Comparison of ENCODE assay signal across 8 cellular contexts in the genomic region with DNA sequence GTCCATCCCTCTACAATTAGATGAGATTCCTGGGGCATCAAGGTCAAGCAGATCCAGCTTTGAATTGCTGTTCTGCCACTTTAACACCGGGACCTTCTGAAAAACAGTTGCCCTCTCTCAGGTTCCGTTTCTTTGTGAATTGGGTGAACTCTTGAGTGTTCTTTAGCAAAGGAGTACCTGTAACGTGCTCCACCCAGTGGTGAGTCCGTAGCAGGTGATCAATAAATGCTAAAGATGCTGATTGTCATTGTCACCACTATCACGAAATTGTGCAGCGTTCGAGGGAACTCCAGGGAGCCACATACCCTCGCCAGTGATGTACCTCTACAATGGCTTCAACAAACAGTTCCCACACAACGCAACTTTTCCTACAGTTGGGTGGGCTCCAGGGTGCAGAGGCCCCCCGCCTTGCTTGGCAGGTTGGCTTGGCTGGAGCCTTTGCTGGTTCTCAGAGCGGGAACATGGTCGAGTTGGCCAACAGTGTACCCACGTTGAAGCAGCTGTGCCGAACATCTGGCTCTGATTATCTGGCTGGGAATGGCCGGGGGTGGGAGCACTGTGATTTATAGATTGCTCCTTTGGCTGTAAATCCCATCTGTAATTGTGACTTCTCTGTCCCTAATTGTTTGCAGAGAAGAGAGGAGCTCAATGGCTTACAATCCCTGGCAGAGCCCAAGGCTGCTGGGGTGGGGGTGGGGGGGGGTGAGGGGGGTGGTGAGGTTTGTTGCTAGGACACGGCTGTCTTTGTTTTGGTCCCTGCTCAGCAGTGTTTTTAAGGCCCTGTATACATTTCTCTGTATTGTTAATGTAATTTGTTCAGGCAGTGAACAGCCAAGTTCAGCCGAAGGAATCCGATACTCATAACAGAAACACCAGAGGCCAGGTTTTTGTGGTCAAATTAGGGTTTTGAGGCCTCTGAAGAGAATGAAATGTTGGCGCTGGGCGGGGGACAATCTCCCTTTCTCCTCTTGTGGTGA.
DNase-seq lines count a peak whose midpoint lies in the region; ATAC-seq and TF ChIP-seq lines count a peak whose summit lies in the region.

No MANE protein-coding gene starts in this region.

- H2AK5ac ChIP-seq in H9 (ENCODE audit: insufficient read length, low read length) = no peak overlapping the region

- peaks cover 34% of the 10 kb centered on the region for H3K4me1 ChIP-seq in H9 (ENCODE audit: insufficient read depth, low read length)
- H3K4me1 ChIP-seq in SK-N-SH (ENCODE audit: control insufficient read depth in 1 of 2, insufficient read depth in 2 of 2, low read depth in 1 of 2, low read length in 1 of 2) = peaks cover 36 to 39% of the 10 kb centered on the region in 2 experiments
- peaks cover 26% of the 10 kb centered on the region for H3K4me1 ChIP-seq in hepatocyte (ENCODE audit: insufficient read depth)
- peaks cover 0 to 36% (median 9%) of the 10 kb centered on the region in 4 donors for H3K4me1 ChIP-seq in stomach

- peak overlapping the region; percentile 95 to 97 (median 95) for H3K27ac Mint-ChIP-seq in H9

- no peaks in the 10 kb centered on the region for H3K9me3 Mint-ChIP-seq in H9

- H2AFZ ChIP-seq in H9 (ENCODE audit: low read length) (no peak overlapping the region), SK-N-SH (ENCODE audit: low read depth) (no peak overlapping the region), hepatocyte (no peak overlapping the region)

- no peak overlapping the region for H3K23ac ChIP-seq in H9 (ENCODE audit: insufficient read length, low read depth, low read length)

- no peaks in the 10 kb centered on the region for H3K27me3 ChIP-seq in H9 (ENCODE audit: insufficient read depth, low read length)
- no peaks in the 10 kb centered on the region for H3K27me3 ChIP-seq in SK-N-SH (ENCODE audit: insufficient read depth)
- no peaks in the 10 kb centered on the region for H3K27me3 ChIP-seq in hepatocyte
- H3K27me3 ChIP-seq in stomach = no peaks in the 10 kb centered on the region

- POLR2A ChIA-PET in SK-N-SH (lab: Yijun Ruan, JAX) = no interaction called here

- peak overlapping the region; percentile 93 for H3K18ac ChIP-seq in H9 (ENCODE audit: insufficient read length, low read depth, low read length)

- no peak overlapping the region for H4K8ac ChIP-seq in H9 (replicated peaks; ENCODE audit: insufficient read length, low read depth, low read length)

- TF ChIP-seq POLR2A in stomach (IDR thresholded peaks at IDR 0.05) = no peak

- intact Hi-C loops in stomach (cut with DNase I; ENCODE audit: low total_unique reads) = no loop called here

- DNase-seq in H9 (no peak), SK-N-SH (peak; percentile 87), hepatocyte (ENCODE audit: low spot score) (peak; percentile 67), stomach (no peak), SIG-M5 (lab: John Stamatoyannopoulos, UW) (no peak)

- peak overlapping the region; percentile 23 for H3K4me2 ChIP-seq in H9 (ENCODE audit: insufficient read depth, insufficient read length, low read length)
- peak overlapping the region; percentile 51; the same call in 1 of the 2 replicates for H3K4me2 ChIP-seq in SK-N-SH
- peak overlapping the region; percentile 60 for H3K4me2 ChIP-seq in hepatocyte

- H3K9ac ChIP-seq in H9 (ENCODE audit: extremely low read depth, insufficient read length, low read length) (no peak overlapping the region), SK-N-SH (peak overlapping the region; percentile 24; the same call in 1 of the 2 replicates)

- H3K14ac ChIP-seq in H9 (ENCODE audit: insufficient read depth, low read length) = peak overlapping the region; percentile 87

- H3K79me2 ChIP-seq in H9 (ENCODE audit: insufficient read depth, low read length) (peaks cover 18% of the 10 kb centered on the region; the same call in 1 of the 2 replicates), SK-N-SH (ENCODE audit: insufficient read depth) (no peaks in the 10 kb centered on the region), hepatocyte (peaks cover 55% of the 10 kb centered on the region)

- no peaks in the 10 kb centered on the region for H3K79me1 ChIP-seq in H9 (ENCODE audit: insufficient read depth, low read depth, low read length, poor library complexity, severe bottlenecking)

- H4K20me1 ChIP-seq in H9 (ENCODE audit: control insufficient read depth, insufficient read depth, insufficient read length) (no peaks in the 10 kb centered on the region), SK-N-SH (ENCODE audit: insufficient read depth) (peaks cover 12% of the 10 kb centered on the region), hepatocyte (ENCODE audit: insufficient read depth, poor library complexity, severe bottlenecking) (peaks cover 7% of the 10 kb centered on the region)

- H3T11ph ChIP-seq in H9 (ENCODE audit: low read length) = no peak overlapping the region

- peak overlapping the region; percentile 53 for H2BK12ac ChIP-seq in H9 (ENCODE audit: insufficient read length, low read depth, low read length)

- H2BK15ac ChIP-seq in H9 (ENCODE audit: low read depth, low read length) = no peak overlapping the region

- no CpG with 5 or more reads among the region's 20 CpGs for WGBS in H9 (ENCODE audit: extremely low coverage, insufficient read length, low lambda C conversion rate)
- 41% methylated on average over 20 of the region's 20 CpGs for WGBS in SK-N-SH (ENCODE audit: low lambda C conversion rate)
- 46% methylated on average over 19 of the region's 20 CpGs for WGBS in hepatocyte (ENCODE audit: low lambda C conversion rate, missing lambda C conversion rate)
- WGBS in stomach, 5 donors = 59 to 67% (median 65%) methylated on average over 18 to 20 of the region's 20 CpGs

- peak overlapping the region in 1 of 2 experiments; percentile 7; a peak in 1 of 4 replicates for H3K4me3 ChIP-seq in SK-N-SH (ENCODE audit: low read depth in 2 of 2, low read length in 1 of 2)
- H3K4me3 ChIP-seq in hepatocyte = no peak overlapping the region
- no peak overlapping the region for H3K4me3 ChIP-seq in stomach

- peak overlapping the region in 1 of 2 experiments; percentile 61; a peak in 4 of 5 replicates for H3K4me3 Mint-ChIP-seq in H9

- no peaks in the 10 kb centered on the region for H3K9me2 ChIP-seq in SK-N-SH
- no peaks in the 10 kb centered on the region for H3K9me2 ChIP-seq in hepatocyte (replicated peaks; ENCODE audit: insufficient read depth)

- H2BK5ac ChIP-seq in H9 (ENCODE audit: insufficient read length, low read length) = no peak overlapping the region

- peak in 1 of 2 experiments; percentile 92; a peak in 2 of 4 replicates for TF ChIP-seq EP300 in SK-N-SH (IDR thresholded peaks at IDR 0.05; ENCODE audit: borderline replicate concordance in 1 of 2, low read depth in 1 of 2, low read length in 1 of 2)
- TF ChIP-seq EP300 in stomach (IDR thresholded peaks at IDR 0.05) = no peak

- ATAC-seq in GM21367 (IDR thresholded peaks at IDR 0.05; ENCODE audit: unreplicated experiment) (no peak), esophagus mucosa (no peak), GM18519 (IDR thresholded peaks at IDR 0.05; ENCODE audit: low FRiP score, unreplicated experiment) (no peak)

- H4K91ac ChIP-seq in H9 (ENCODE audit: insufficient read length, low read depth, low read length) = peak overlapping the region; percentile 62

- H2BK20ac ChIP-seq in H9 (ENCODE audit: low read depth, low read length, poor library complexity, severe bottlenecking) = no peak overlapping the region

- H2BK120ac ChIP-seq in H9 (ENCODE audit: low read depth, low read length, poor library complexity, severe bottlenecking) = peak overlapping the region; percentile 94

- H3K27ac ChIP-seq in H9 (ENCODE audit: insufficient read length, low read depth, low read length) = peak overlapping the region; percentile 60
- peak overlapping the region; percentile 80 to 90 for H3K27ac ChIP-seq in SK-N-SH (ENCODE audit: low read depth in 2 of 2, low read length in 1 of 2)
- H3K27ac ChIP-seq in hepatocyte = peak overlapping the region; percentile 40
- H3K27ac ChIP-seq in stomach = peak overlapping the region in 3 of 5 donors; percentile 34 to 66 (median 58)

- TF ChIP-seq RAD21 in SK-N-SH (IDR thresholded peaks at IDR 0.05; ENCODE audit: low read length) = peak; percentile 3; the same call in 1 of the 2 replicates

- no peak overlapping the region for H3K4ac ChIP-seq in H9 (ENCODE audit: low read depth, low read length)

- H3K36me3 ChIP-seq in SK-N-SH (replicated peaks in 1 of 2; ENCODE audit: control insufficient read depth in 1 of 2, insufficient read depth in 2 of 2, low read length in 1 of 2) (no peaks in the 10 kb centered on the region), hepatocyte (replicated peaks; ENCODE audit: insufficient read depth, low read depth) (no peaks in the 10 kb centered on the region), stomach (no peaks in the 10 kb centered on the region)

- H3F3A ChIP-seq in SK-N-SH (replicated peaks; ENCODE audit: insufficient read depth) = no peaks in the 10 kb centered on the region

- no peak overlapping the region for H3K56ac ChIP-seq in H9 (ENCODE audit: insufficient read length, low read depth, low read length)

- peak; percentile 60 for TF ChIP-seq CTCF in H9 (conservative IDR thresholded peaks at IDR 0.05)
- TF ChIP-seq CTCF in SK-N-SH (IDR thresholded peaks at IDR 0.05) = no peak
- peak; percentile 26 for TF ChIP-seq CTCF in hepatocyte (IDR thresholded peaks at IDR 0.05; ENCODE audit: poor library complexity)
- no peak for TF ChIP-seq CTCF in stomach (IDR thresholded peaks at IDR 0.05)

- H4K5ac ChIP-seq in H9 (ENCODE audit: insufficient read length, low read depth, low read length) = no peak overlapping the region

- CTCF ChIA-PET in SK-N-SH (lab: Yijun Ruan, JAX) = interaction anchor here (0.8 to 2.4 kb wide), 16 partner anchors 8 to 149 kb away, joined by 3 to 13 read pairs (median 4); a partner anchor contains a TSS

- H3K23me2 ChIP-seq in H9 (ENCODE audit: insufficient read length, low read depth, low read length, poor library complexity, severe bottlenecking) = no peaks in the 10 kb centered on the region

- H3K36me3 Mint-ChIP-seq in H9 (ENCODE audit: insufficient read depth in 1 of 3, low read depth in 3 of 3) = peaks cover 0 to 10% (median 0%) of the 10 kb centered on the region in 3 experiments; a peak in 3 of 7 replicates

- peaks cover 67 to 72% of the 10 kb centered on the region in 2 experiments for H3K4me1 Mint-ChIP-seq in H9

- H3K9me3 ChIP-seq in H9 (ENCODE audit: control insufficient read depth, low read depth, low read length) (no peaks in the 10 kb centered on the region), SK-N-SH (no peaks in the 10 kb centered on the region), hepatocyte (ENCODE audit: low read depth) (no peaks in the 10 kb centered on the region), stomach (no peaks in the 10 kb centered on the region)

- no peaks in the 10 kb centered on the region for H3K27me3 Mint-ChIP-seq in H9 (ENCODE audit: low read depth)

TF ChIP-seq in SK-N-SH, 30 proteins besides CTCF, POLR2A, EP300 and RAD21 (continues in another document):
- TF ChIP-seq FOSL2 (IDR thresholded peaks at IDR 0.05; ENCODE audit: borderline replicate concordance, low read depth) = no peak
- TF ChIP-seq ELF1 (IDR thresholded peaks at IDR 0.05) = no peak

Comparison
In these comparisons a context has a peak if more than half of its experiments do, and no peak if none do; other contexts are left out.
1. DNase-seq: peak in SK-N-SH (single experiment) and hepatocyte (single experiment); none in H9 (single experiment), stomach (single experiment) and SIG-M5 (single experiment).
2. CTCF ChIP-seq: peak in H9 (single experiment) and hepatocyte (single experiment); none in SK-N-SH (single experiment) and stomach (0 of 7).
3. Peak in every context shown above with its lines, with median percentiles within 50 percentile points of each other: H3K27ac ChIP-seq and H3K4me2 ChIP-seq.